In the genomic region with DNA sequence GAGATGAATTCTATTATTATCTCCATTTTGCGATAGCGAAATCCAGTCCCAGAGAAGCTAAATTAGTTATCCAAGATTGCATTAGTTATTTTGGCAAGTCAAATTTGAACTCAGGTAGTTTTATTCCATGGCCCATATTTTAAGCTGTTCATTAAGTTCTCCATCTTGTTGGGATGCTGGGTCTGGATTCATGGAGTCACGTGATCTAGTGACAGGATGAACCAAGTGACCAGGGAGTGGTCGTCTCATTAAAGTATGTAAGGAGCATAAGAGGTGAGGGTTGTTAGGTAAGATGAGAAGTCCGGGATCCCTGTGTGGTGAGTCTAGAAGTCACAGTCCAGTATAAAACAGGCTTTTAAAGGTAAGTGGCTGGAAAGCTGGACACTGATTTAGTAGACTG, we compare ENCODE assay signal across 7 cellular contexts.
"Had no signal": no experiment of that assay in that cellular context is flagged by ENCODE, and none has a peak within 500 bp of the region (broad histone marks: within the 10 kb centered on the region; RNA-seq: fewer than 3 reads in every experiment).

No MANE protein-coding gene starts in this region.

- FAIRE-seq: G401.6, GM12891, GM12892, GM18507, GM19239 had no signal

- DNase-seq: GDM1, GF-D8 had no signal
